13 cellular contexts compared by ENCODE assay signal in the genomic region with DNA sequence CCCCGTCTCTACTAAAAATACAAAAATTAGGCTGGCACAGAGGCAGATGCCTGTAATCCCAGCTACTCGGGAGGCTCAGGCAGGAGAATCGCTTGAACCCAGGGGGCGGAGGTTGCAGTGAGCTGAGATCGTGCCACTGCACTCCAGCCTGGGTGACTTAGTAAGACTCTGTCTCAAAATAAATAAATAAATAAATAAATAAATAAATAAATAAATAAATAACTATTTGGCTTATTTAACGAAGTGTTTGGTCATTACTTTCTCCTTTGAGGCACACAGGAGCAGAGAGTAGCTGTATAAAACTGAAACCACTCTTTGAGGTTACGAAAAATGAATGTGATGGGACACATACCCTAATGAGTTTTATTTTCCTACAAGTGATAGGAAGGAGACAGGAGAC. TPM values are rescaled to one million over a fixed set of nuclear protein-coding genes. Genes with fewer than 3 reads are reported as not detected.
"Had no signal": no experiment of that assay in that cellular context is flagged by ENCODE, and none has a peak within 500 bp of the region (broad histone marks: within the 10 kb centered on the region; RNA-seq: fewer than 3 reads in every experiment).

No MANE protein-coding gene starts in this region.

RNA-seq across cellular contexts. Expression of gene FRZB, which starts 26.6 kb away (rescaled TPM):
- total RNA-seq: activated B cell treated with CpG ODN at 0.5 μM for 24 hours; activated CD4-positive, alpha-beta memory T cell treated with anti-CD3 and anti-CD28 coated beads for 36 hours; activated CD4-positive, alpha-beta memory T cell treated with anti-CD3 and anti-CD28 coated beads, Interleukin-2, amount 10 ng/mL, durations not matched to agents 7 days and 5 days; activated CD4-positive, alpha-beta T cell treated with anti-CD3 and anti-CD28 coated beads for 36 hours; activated CD4-positive, alpha-beta T cell treated with anti-CD3 and anti-CD28 coated beads, Interleukin-2, amount 10 ng/mL, durations not matched to agents 24 days and 14 days; activated CD4-positive, alpha-beta T cell treated with anti-CD3 and anti-CD28 coated beads, Interleukin-2, amount 10 ng/mL, durations not matched to agents 7 days and 5 days; activated CD8-positive, alpha-beta memory T cell treated with anti-CD3 and anti-CD28 coated beads for 36 hours; activated CD8-positive, alpha-beta memory T cell treated with anti-CD3 and anti-CD28 coated beads, Interleukin-2, amount 10 ng/mL, durations not matched to agents 7 days and 5 days; activated CD8-positive, alpha-beta T cell treated with anti-CD3 and anti-CD28 coated beads for 36 hours; activated CD8-positive, alpha-beta T cell treated with anti-CD3 and anti-CD28 coated beads, Interleukin-2, amount 10 ng/mL, durations not matched to agents 7 days and 5 days; T-helper 1 cell treated with Interleukin-12 subunit alpha and Interleukin-12 subunit beta and Interleukin-4 antibody, amounts not matched to agents 30 ng/mL and 1 ng/mL, for 36 hours; T-helper 17 cell; T-helper 2 cell treated with Interferon-gamma antibody and Interleukin-4, amounts not matched to agents 100 ng/mL and 5 ng/mL, for 36 hours had no signal
